8 cellular contexts compared by ENCODE assay signal in the genomic region with DNA sequence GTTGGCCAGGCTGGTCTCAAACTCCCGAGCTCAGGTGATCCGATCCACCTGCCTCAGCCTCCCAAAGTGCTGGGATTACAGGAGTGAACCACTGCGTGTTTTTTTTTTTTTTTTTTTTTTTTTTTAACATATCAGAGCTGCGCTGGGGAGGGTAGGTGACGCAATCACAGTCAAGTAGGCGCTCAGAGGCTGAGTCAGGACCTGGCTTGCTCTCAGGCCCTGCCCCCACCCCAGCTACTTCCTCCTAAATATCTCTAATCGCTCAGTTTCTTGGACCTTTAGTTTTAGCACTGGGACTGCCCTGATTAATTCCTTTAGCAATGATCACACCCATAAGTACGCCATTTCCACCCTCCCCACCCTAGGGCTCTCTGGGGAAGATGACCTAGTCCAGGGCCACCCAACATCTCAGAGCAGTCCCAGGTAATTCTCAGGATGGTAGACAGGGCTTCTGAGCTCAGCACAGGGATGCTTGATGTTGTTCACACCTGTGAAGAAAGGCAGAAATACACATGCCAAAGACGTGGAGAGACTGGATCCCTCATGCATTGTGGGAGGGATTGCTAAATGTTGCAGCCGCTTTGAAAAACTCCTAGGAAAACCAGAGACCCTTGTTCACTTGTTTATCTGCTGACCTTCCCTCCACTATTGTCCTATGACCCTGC. TPM values are rescaled to one million over a fixed set of nuclear protein-coding genes. Genes with fewer than 3 reads are reported as not detected.
DNase-seq lines count a peak whose midpoint lies in the region; ATAC-seq, FAIRE-seq and TF ChIP-seq lines count a peak whose summit lies in the region.

No MANE protein-coding gene starts in this region.

- peak; percentile 61 for DNase-seq in GM03348 (ENCODE audit: low spot score)
- peak; percentile 50 for DNase-seq in RPMI8226
- DNase-seq in keratinocyte (ENCODE audit: low read depth, low spot score): no peak
- DNase-seq in stimulated activated CD4-positive, alpha-beta T cell treated with anti-CD3 and anti-CD28 coated beads, TNF-alpha, amount 100 ng/mL, for 4 hours (ENCODE audit: low read depth in 3 of 3): peak in 2 of 3 experiments; percentile 21 to 27
- no peak for DNase-seq in neural progenitor cell (ENCODE audit: low spot score)
- no peak for DNase-seq in cerebellar cortex (ENCODE audit: low spot score)

- H3K9me1 ChIP-seq in keratinocyte (ENCODE audit: control insufficient read depth, extremely low read depth, insufficient read depth, low read length): no peaks in the 10 kb centered on the region

- H3K4me3 Mint-ChIP-seq in activated naive CD4-positive, alpha-beta T cell treated with anti-CD3 and anti-CD28 coated beads, Interleukin-2, amount 50 U/mL, for 24 hours: peak overlapping the region; percentile 36
- no peak overlapping the region for H3K4me3 Mint-ChIP-seq in neural progenitor cell

- H3K4me2 ChIP-seq in keratinocyte (ENCODE audit: control insufficient read depth, extremely low read depth, insufficient read depth, low read depth, low read length) (peak overlapping the region; percentile 51), neural progenitor cell (no peak overlapping the region)

- H3K4me3 ChIP-seq in keratinocyte (ENCODE audit: control insufficient read depth in 2 of 3, extremely low read depth in 1 of 3, insufficient read depth in 2 of 3, low read depth in 1 of 3, low read length in 3 of 3) (no peak overlapping the region), neural progenitor cell (no peak overlapping the region)

- H4K20me1 ChIP-seq in keratinocyte (ENCODE audit: control insufficient read depth, extremely low read depth, insufficient read depth, low read length) (no peaks in the 10 kb centered on the region), neural progenitor cell (ENCODE audit: low read depth) (no peaks in the 10 kb centered on the region)

- H3K4me1 ChIP-seq in keratinocyte (ENCODE audit: control insufficient read depth, extremely low read depth, insufficient read depth, low read length) (peaks cover 17% of the 10 kb centered on the region), neural progenitor cell (no peaks in the 10 kb centered on the region)

- H2AFZ ChIP-seq in keratinocyte (ENCODE audit: control insufficient read depth, low read length): peak overlapping the region; percentile 42
- no peak overlapping the region for H2AFZ ChIP-seq in neural progenitor cell (replicated peaks)

- TF ChIP-seq CTCF in keratinocyte (optimal IDR thresholded peaks at IDR 0.05 in 1 of 3, IDR thresholded peaks at IDR 0.05 in 1 of 3, conservative IDR thresholded peaks at IDR 0.05 in 1 of 3; ENCODE audit: extremely low read depth in 1 of 3, insufficient read depth in 2 of 3, low read length in 3 of 3) (no peak), neural progenitor cell (IDR thresholded peaks at IDR 0.05) (no peak)

- peaks cover 16% of the 10 kb centered on the region for H3K4me1 Mint-ChIP-seq in activated naive CD4-positive, alpha-beta T cell treated with anti-CD3 and anti-CD28 coated beads, Interleukin-2, amount 50 U/mL, for 24 hours
- peaks cover 5% of the 10 kb centered on the region for H3K4me1 Mint-ChIP-seq in neural progenitor cell

- no peaks in the 10 kb centered on the region for H3K36me3 ChIP-seq in keratinocyte (ENCODE audit: control insufficient read depth in 2 of 2, extremely low read depth in 1 of 2, insufficient read depth in 2 of 2, low read length in 2 of 2)
- H3K36me3 ChIP-seq in neural progenitor cell: no peaks in the 10 kb centered on the region

- H3K36me3 Mint-ChIP-seq in activated naive CD4-positive, alpha-beta T cell treated with anti-CD3 and anti-CD28 coated beads, Interleukin-2, amount 50 U/mL, for 24 hours: no peaks in the 10 kb centered on the region
- H3K36me3 Mint-ChIP-seq in neural progenitor cell: no peaks in the 10 kb centered on the region

- H3K79me2 ChIP-seq in keratinocyte (ENCODE audit: control insufficient read depth, insufficient read depth, low read length) (no peaks in the 10 kb centered on the region), neural progenitor cell (ENCODE audit: low read depth) (no peaks in the 10 kb centered on the region)

- H3K27me3 Mint-ChIP-seq in activated naive CD4-positive, alpha-beta T cell treated with anti-CD3 and anti-CD28 coated beads, Interleukin-2, amount 50 U/mL, for 24 hours: no peaks in the 10 kb centered on the region
- H3K27me3 Mint-ChIP-seq in neural progenitor cell (ENCODE audit: insufficient read depth, low read depth): peaks cover 5% of the 10 kb centered on the region

- no peak for ATAC-seq in HG03045 (IDR thresholded peaks at IDR 0.05; ENCODE audit: unreplicated experiment)

- no peaks in the 10 kb centered on the region for H3K9me3 Mint-ChIP-seq in activated naive CD4-positive, alpha-beta T cell treated with anti-CD3 and anti-CD28 coated beads, Interleukin-2, amount 50 U/mL, for 24 hours
- peaks cover 21% of the 10 kb centered on the region for H3K9me3 Mint-ChIP-seq in neural progenitor cell

- dilution Hi-C loops in keratinocyte (cut with MboI; ENCODE audit: extremely low pct_ligation_motif_present, low sequenced_read_pairs): no loop called here

- peak overlapping the region; percentile 65 for H3K27ac ChIP-seq in keratinocyte (ENCODE audit: control insufficient read depth, insufficient read depth, low read length)
- no peak overlapping the region for H3K27ac ChIP-seq in neural progenitor cell

- no peak for FAIRE-seq in keratinocyte (lab: Jason Lieb, UNC)

- H3K9me3 ChIP-seq in keratinocyte (ENCODE audit: control insufficient read depth, low read depth, low read length) (no peaks in the 10 kb centered on the region), neural progenitor cell (ENCODE audit: low read depth) (no peaks in the 10 kb centered on the region)

- H3K27me3 ChIP-seq in keratinocyte (ENCODE audit: control insufficient read depth, extremely low read depth, insufficient read depth, low read length) (no peaks in the 10 kb centered on the region), neural progenitor cell (no peaks in the 10 kb centered on the region)

- no peak overlapping the region for H3K27ac Mint-ChIP-seq in activated naive CD4-positive, alpha-beta T cell treated with anti-CD3 and anti-CD28 coated beads, Interleukin-2, amount 50 U/mL, for 24 hours
- no peak overlapping the region for H3K27ac Mint-ChIP-seq in neural progenitor cell

- peaks cover 6% of the 10 kb centered on the region for H3F3A ChIP-seq in neural progenitor cell (ENCODE audit: low read depth)

- H3K9ac ChIP-seq in keratinocyte (ENCODE audit: control insufficient read depth, extremely low read depth, insufficient read depth, low read length) (peak overlapping the region; percentile 47), neural progenitor cell (no peak overlapping the region)

RNA-seq across cellular contexts. Expression of a gene that starts 50.2 kb away (rescaled TPM):
- 83.2 to 127 TPM (median 98.1 TPM) in 3 replicates for polyA plus RNA-seq in keratinocyte
- 557 TPM for polyA plus RNA-seq in keratinocyte (2011; ENCODE audit: low read depth)
- polyA plus RNA-seq in keratinocyte (2011; cell fraction: cytosol; rRNA removed): 54.7 and 75.1 TPM in 2 replicates
- 95.3 and 148 TPM in 2 replicates for polyA plus RNA-seq in keratinocyte (2011; cell fraction: nucleus; rRNA removed)
- polyA plus RNA-seq in keratinocyte (2012; ENCODE audit: low replicate concordance): 149 and 182 TPM in 2 replicates
- 58.7 to 160 TPM (median 143 TPM) in 3 replicates for polyA minus RNA-seq in keratinocyte
- 88.8 TPM for polyA minus RNA-seq in keratinocyte (2011; cell fraction: cytosol; rRNA and poly(A)+ RNA removed)
- 134 and 234 TPM in 2 replicates for polyA minus RNA-seq in keratinocyte (2011; cell fraction: nucleus; rRNA and poly(A)+ RNA removed)
- 216 and 264 TPM in 2 replicates for total RNA-seq in neural progenitor cell (ENCODE audit: low replicate concordance)

Comparison
In these comparisons a context has a peak if more than half of its experiments do, and no peak if none do; other contexts are left out.
1. DNase-seq: peak in GM03348 (single experiment), RPMI8226 (single experiment) and stimulated activated CD4-positive, alpha-beta T cell treated with anti-CD3 and anti-CD28 coated beads, TNF-alpha, amount 100 ng/mL, for 4 hours (2 of 3); none in keratinocyte (single experiment), neural progenitor cell (single experiment) and cerebellar cortex (single experiment).